12 cellular contexts compared by ENCODE assay signal in the genomic region with DNA sequence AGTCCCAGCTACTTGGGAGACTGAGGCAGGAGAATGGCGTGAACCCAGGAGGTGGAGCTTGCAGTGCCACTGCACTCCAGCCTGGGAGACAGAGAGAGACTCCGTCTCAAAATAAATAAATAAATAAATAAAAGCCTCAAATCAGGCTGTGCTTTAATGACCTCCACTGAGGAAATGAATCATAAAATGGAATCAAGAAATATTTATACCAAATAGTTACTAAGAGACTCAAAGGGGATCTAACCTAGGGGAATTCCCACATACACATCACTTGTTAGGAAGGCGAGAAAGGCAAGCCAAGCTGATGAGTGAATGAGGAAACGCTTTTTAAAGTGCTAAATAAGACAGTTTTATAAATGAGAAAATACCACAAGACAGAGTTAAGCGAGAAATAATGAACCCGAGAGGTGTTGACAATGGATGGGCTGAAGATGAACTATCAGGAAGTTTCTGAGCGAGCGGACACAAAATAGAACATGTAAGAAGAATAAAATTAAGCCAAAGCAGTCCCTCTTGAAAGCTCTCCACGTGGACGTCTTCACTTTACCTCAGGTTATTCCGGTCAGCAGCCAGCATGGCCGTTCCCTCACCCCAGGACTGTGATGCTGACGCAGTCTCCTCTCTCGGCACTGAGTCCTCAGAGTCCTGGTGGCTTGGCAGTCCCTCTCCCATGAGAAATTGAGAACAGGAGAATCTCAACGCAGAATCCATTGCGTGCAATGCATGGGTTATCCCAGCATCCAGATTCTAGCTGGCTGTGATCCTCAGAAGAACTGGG. TPM values are rescaled to one million over a fixed set of nuclear protein-coding genes. Genes with fewer than 3 reads are reported as not detected.
DNase-seq lines count a peak whose midpoint lies in the region; ATAC-seq and TF ChIP-seq lines count a peak whose summit lies in the region.
"Had no signal": no experiment of that assay in that cellular context is flagged by ENCODE, and none has a peak within 500 bp of the region (broad histone marks: within the 10 kb centered on the region; RNA-seq: fewer than 3 reads in every experiment).

No MANE protein-coding gene starts in this region.

- H3K27me3 ChIP-seq in HUES48 (ENCODE audit: control insufficient read depth, insufficient read depth, low read length) (no peaks in the 10 kb centered on the region), thoracic aorta (replicated peaks; ENCODE audit: insufficient read depth) (no peaks in the 10 kb centered on the region)

- no peak overlapping the region for H3K9ac ChIP-seq in HUES48 (ENCODE audit: low read depth, low read length)
- H3K9ac ChIP-seq: KMS-11 had no signal

- no peaks in the 10 kb centered on the region; the same call in 1 of the 2 replicates for H3K36me3 ChIP-seq in HUES48 (ENCODE audit: control insufficient read depth, insufficient read depth, low read length)
- H3K36me3 ChIP-seq in thoracic aorta = no peaks in the 10 kb centered on the region

- no peaks in the 10 kb centered on the region for H3K9me3 ChIP-seq in HUES48 (ENCODE audit: control insufficient read depth, insufficient read depth, low read length)
- no peaks in the 10 kb centered on the region for H3K9me3 ChIP-seq in thoracic aorta

- H3K4me1 ChIP-seq in HUES48 (ENCODE audit: control insufficient read depth, insufficient read depth, low read length) (0 out of 2 replicates have a peak, but pooled peaks cover 10% of the 10 kb centered on the region), thoracic aorta (ENCODE audit: control insufficient read depth in 1 of 2, low read depth in 2 of 2) (peaks cover 20 to 53% of the 10 kb centered on the region in 2 donors)

- ATAC-seq in thoracic aorta (ENCODE audit: insufficient number of reproducible peaks, low FRiP score, low read depth) = peak; percentile 74
- ATAC-seq: activated naive CD4-positive, alpha-beta T cell treated with anti-CD3 and anti-CD28 coated beads, Interleukin-2, amount 50 U/mL, for 72 hours had no signal

- DNase-seq in choroid plexus epithelial cell (ENCODE audit: low read depth) (peak; percentile 93), kidney glomerular epithelial cell (lab: John Stamatoyannopoulos, UW) (peak; percentile 97), thoracic aorta (ENCODE audit: low spot score) (no peak), SKM-1 treated with dmso at 0.1 percent for 144 hours (lab: John Stamatoyannopoulos, UW; ENCODE audit: unreplicated experiment) (no peak), nucleus accumbens (lab: John Stamatoyannopoulos, UW) (no peak)
- no peak for DNase-seq in activated CD4-positive, alpha-beta T cell treated with anti-CD3 and anti-CD28 coated beads, Interleukin-2, amount 50 U/mL, for 1 hour
- no peak for DNase-seq in stimulated activated CD4-positive, alpha-beta T cell treated with anti-CD3 and anti-CD28 coated beads, Interleukin-15, amount 100 ng/mL, for 24 hours
- DNase-seq: mesendoderm, T-helper 1 cell had no signal

- H3K27ac ChIP-seq in HUES48 (ENCODE audit: low read depth, low read length) (peak overlapping the region; percentile 8), thoracic aorta (peak overlapping the region; percentile 76 to 89)
- H3K27ac ChIP-seq: KMS-11 had no signal

- TF ChIP-seq CTCF in choroid plexus epithelial cell (conservative IDR thresholded peaks at IDR 0.05; ENCODE audit: low read depth, low read length) = no peak
- TF ChIP-seq CTCF in thoracic aorta (IDR thresholded peaks at IDR 0.05) = no peak

- H3K4me3 ChIP-seq in HUES48 (ENCODE audit: low read depth, low read length) = no peak overlapping the region
- peak overlapping the region; percentile 6 for H3K4me3 ChIP-seq in choroid plexus epithelial cell (ENCODE audit: low read depth, low read length)
- peak overlapping the region; percentile 41 for H3K4me3 ChIP-seq in thoracic aorta

RNA-seq across cellular contexts. Expression of a gene that starts 22.4 kb away (rescaled TPM):
- 100 to 1,000 TPM in 1 of 2 donors, 10 to 100 TPM in 1; 97.5 to 114 TPM for total RNA-seq in thoracic aorta

Comparison
In these comparisons a context has a peak if more than half of its experiments do, and no peak if none do; other contexts are left out.
1. DNase-seq: peak in choroid plexus epithelial cell (single experiment) and kidney glomerular epithelial cell (single experiment); none in thoracic aorta (single experiment), activated CD4-positive, alpha-beta T cell treated with anti-CD3 and anti-CD28 coated beads, Interleukin-2, amount 50 U/mL, for 1 hour (single experiment), stimulated activated CD4-positive, alpha-beta T cell treated with anti-CD3 and anti-CD28 coated beads, Interleukin-15, amount 100 ng/mL, for 24 hours (single experiment), SKM-1 treated with dmso at 0.1 percent for 144 hours (single experiment) and nucleus accumbens (0 of 56).